In the genomic region with DNA sequence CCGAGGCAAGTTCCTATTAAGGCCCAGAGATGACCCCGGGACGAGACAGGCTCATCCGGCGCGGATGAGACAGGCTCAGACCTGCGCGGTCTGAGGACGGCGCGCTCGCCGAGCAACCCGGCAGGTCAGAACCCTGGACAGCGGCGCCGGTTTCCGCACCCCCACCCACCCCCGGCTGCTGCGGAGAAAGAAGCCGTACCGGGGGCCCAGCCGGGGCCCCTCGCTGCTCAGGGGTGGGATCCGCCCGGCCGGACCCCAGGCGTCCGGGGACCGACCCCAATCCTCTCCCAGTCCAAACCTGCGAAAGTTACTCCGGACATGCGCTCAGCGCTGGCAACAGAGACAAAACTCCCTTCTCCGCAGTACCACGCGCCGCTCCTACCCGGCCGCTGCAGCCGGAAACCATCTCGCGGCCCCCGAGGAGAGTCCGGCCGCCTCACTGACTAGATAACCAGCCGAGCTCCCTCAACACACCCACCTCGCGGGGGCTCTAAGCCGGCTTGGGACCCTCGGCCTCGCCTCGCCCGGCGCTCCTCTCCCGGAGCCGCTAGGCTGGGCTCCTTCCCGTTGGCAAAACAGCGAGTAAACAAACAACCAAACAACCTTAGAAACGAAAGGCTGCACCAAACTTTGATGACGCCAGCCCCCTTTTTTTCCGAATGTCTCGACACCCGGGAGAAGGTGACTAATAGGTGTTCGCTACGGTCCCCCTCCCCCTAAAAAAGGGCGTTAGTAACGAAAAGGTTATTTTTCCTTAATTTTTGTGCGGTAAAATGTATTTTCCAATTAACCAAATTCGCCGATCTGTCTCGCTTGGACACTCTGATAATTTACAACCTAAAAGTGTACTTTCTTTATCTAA, we compare ENCODE assay signal across 8 cellular contexts. TPM values are rescaled to one million over a fixed set of nuclear protein-coding genes. Genes with fewer than 3 reads are reported as not detected.
A peak's percentile ranks its signal among the peaks of the same experiment; 100 is the strongest.
DNase-seq lines count a peak whose midpoint lies in the region; ATAC-seq and TF ChIP-seq lines count a peak whose summit lies in the region.

No MANE protein-coding gene starts in this region.

- H3K9ac ChIP-seq in smooth muscle cell (ENCODE audit: low read depth): no peak overlapping the region

- H3K36me3 ChIP-seq in GM23338 (ENCODE audit: insufficient read depth) (no peaks in the 10 kb centered on the region), iPS DF 6.9 (ENCODE audit: control insufficient read depth, insufficient read depth, low read length) (no peaks in the 10 kb centered on the region), smooth muscle cell (ENCODE audit: low read depth) (no peaks in the 10 kb centered on the region), esophagus squamous epithelium (no peaks in the 10 kb centered on the region)

- H3K4me1 ChIP-seq in GM23338 (ENCODE audit: insufficient read depth) (peaks cover 31% of the 10 kb centered on the region), iPS DF 6.9 (ENCODE audit: control insufficient read depth, insufficient read depth, low read length) (peaks cover 1% of the 10 kb centered on the region; the same call in 1 of the 2 replicates), smooth muscle cell (ENCODE audit: low read depth) (no peaks in the 10 kb centered on the region), esophagus squamous epithelium (peaks cover 17 to 41% (median 26%) of the 10 kb centered on the region in 3 donors)

- intact Hi-C loops in esophagus squamous epithelium (cut with DNase I): no loop called here

- peaks cover 33% of the 10 kb centered on the region for H3K4me1 Mint-ChIP-seq in GM23338

- H3K4me3 ChIP-seq in AG10803 (ENCODE audit: low read length): peak overlapping the region; percentile 22
- H3K4me3 ChIP-seq in GM23338: peak overlapping the region; percentile 73
- peak overlapping the region; percentile 18 for H3K4me3 ChIP-seq in astrocyte of the cerebellum (ENCODE audit: low read depth, low read length)
- H3K4me3 ChIP-seq in iPS DF 6.9 (ENCODE audit: low read length): peak overlapping the region; percentile 13; the same call in 1 of the 2 replicates
- H3K4me3 ChIP-seq in smooth muscle cell: peak overlapping the region; percentile 42
- H3K4me3 ChIP-seq in esophagus squamous epithelium: peak overlapping the region in 2 of 4 donors; percentile 18 to 49

- TF ChIP-seq CTCF in AG10803 (conservative IDR thresholded peaks at IDR 0.05; ENCODE audit: low read length) (no peak), GM23338 (conservative IDR thresholded peaks at IDR 0.05; ENCODE audit: low read depth in 2 of 2) (no peak), astrocyte of the cerebellum (IDR thresholded peaks at IDR 0.05; ENCODE audit: low read depth, low read length, missing control alignments) (no peak), smooth muscle cell (IDR thresholded peaks at IDR 0.05; ENCODE audit: borderline replicate concordance, insufficient read depth, poor library complexity, severe bottlenecking) (no peak), esophagus squamous epithelium (IDR thresholded peaks at IDR 0.05) (no peak)

- no peaks in the 10 kb centered on the region for H3K79me2 ChIP-seq in GM23338 (replicated peaks; ENCODE audit: insufficient read depth)
- no peaks in the 10 kb centered on the region for H3K79me2 ChIP-seq in smooth muscle cell (ENCODE audit: low read depth)

- no peaks in the 10 kb centered on the region for H3K9me2 ChIP-seq in GM23338 (ENCODE audit: insufficient read depth)

- H3K9me3 Mint-ChIP-seq in GM23338: no peaks in the 10 kb centered on the region

- H3K27me3 ChIP-seq in GM23338 (ENCODE audit: insufficient read depth) (peaks cover 100% of the 10 kb centered on the region), iPS DF 6.9 (ENCODE audit: control insufficient read depth, insufficient read depth, low read length) (peaks cover 44% of the 10 kb centered on the region), smooth muscle cell (ENCODE audit: low read depth) (peaks cover 100% of the 10 kb centered on the region), esophagus squamous epithelium (peaks cover 33 to 100% (median 58%) of the 10 kb centered on the region in 4 donors)

- H3K27ac ChIP-seq in GM23338 (ENCODE audit: low read depth) (no peak overlapping the region), iPS DF 6.9 (ENCODE audit: low read length) (no peak overlapping the region), smooth muscle cell (ENCODE audit: low read depth) (no peak overlapping the region), esophagus squamous epithelium (no peak overlapping the region)

- H3K9me3 ChIP-seq in iPS DF 6.9 (ENCODE audit: control insufficient read depth, insufficient read depth, low read length): no peaks in the 10 kb centered on the region
- no peaks in the 10 kb centered on the region for H3K9me3 ChIP-seq in smooth muscle cell (replicated peaks; ENCODE audit: low read depth)
- H3K9me3 ChIP-seq in esophagus squamous epithelium: no peaks in the 10 kb centered on the region

- peak overlapping the region; percentile 85 for H2AFZ ChIP-seq in GM23338
- no peak overlapping the region for H2AFZ ChIP-seq in smooth muscle cell (ENCODE audit: low read depth)

- no peaks in the 10 kb centered on the region for H3K36me3 Mint-ChIP-seq in GM23338 (ENCODE audit: low read depth)

- peak overlapping the region; percentile 75 for H3K4me3 Mint-ChIP-seq in GM23338

- in situ Hi-C loops in astrocyte of the cerebellum (cut with HindIII; ENCODE audit: low sequenced_read_pairs): no loop called here

- peak overlapping the region; percentile 96 for H3K4me2 ChIP-seq in GM23338
- H3K4me2 ChIP-seq in smooth muscle cell: peak overlapping the region; percentile 83

- peak; percentile 67 for ATAC-seq in GM23338

- H3K27me3 Mint-ChIP-seq in GM23338 (ENCODE audit: insufficient read depth, low read depth, poor library complexity): peaks cover 77% of the 10 kb centered on the region

- H3K27ac Mint-ChIP-seq in GM23338: no peak overlapping the region

- H3F3A ChIP-seq in GM23338 (replicated peaks; ENCODE audit: low read depth) (0 out of 2 replicates have a peak, but pooled peaks cover 9% of the 10 kb centered on the region), smooth muscle cell (ENCODE audit: low read depth) (no peaks in the 10 kb centered on the region)

- DNase-seq in AG10803 (ENCODE audit: low read depth) (peak; percentile 23), GM23338 (ENCODE audit: low spot score) (peak; percentile 78), T follicular helper cell (ENCODE audit: low read depth) (peak; percentile 17), astrocyte of the cerebellum (ENCODE audit: low read depth) (no peak), iPS DF 6.9 (ENCODE audit: low read depth, low spot score) (no peak), smooth muscle cell (lab: John Stamatoyannopoulos, UW; ENCODE audit: unreplicated experiment) (peak; percentile 24), hippocampal formation (lab: John Stamatoyannopoulos, UW) (no peak), esophagus squamous epithelium (lab: John Stamatoyannopoulos, UW) (no peak)

- H4K20me1 ChIP-seq in GM23338 (replicated peaks; ENCODE audit: insufficient read depth): peaks cover 22% of the 10 kb centered on the region
- H4K20me1 ChIP-seq in smooth muscle cell (ENCODE audit: low read depth): no peaks in the 10 kb centered on the region

- TF ChIP-seq POLR2A in esophagus squamous epithelium (IDR thresholded peaks at IDR 0.05): no peak

- no CpG with 5 or more reads among the region's 72 CpGs for WGBS in iPS DF 6.9 (ENCODE audit: insufficient coverage, insufficient read length)
- 3% methylated on average over 68 of the region's 72 CpGs for WGBS in smooth muscle cell (ENCODE audit: low lambda C conversion rate)
- 5 to 18% methylated on average over 17 to 30 of the region's 72 CpGs for WGBS in esophagus squamous epithelium, 2 donors

TF ChIP-seq in GM23338, 12 proteins besides CTCF, POLR2A, EP300 and RAD21 (continues in another document):
- TF ChIP-seq EZH2 (IDR thresholded peaks at IDR 0.05; ENCODE audit: low read depth, unreplicated experiment) (peak; percentile 49), REST (IDR thresholded peaks at IDR 0.05; ENCODE audit: unreplicated experiment) (peak; percentile 87)

RNA-seq across cellular contexts. Expression of gene DRGX, which starts 2.3 kb away (rescaled TPM):
- total RNA-seq in GM23338 (2014; rRNA removed; shearing (Covaris generic)): not detected in 2 replicates
- polyA plus RNA-seq in GM23338 (2016; fragmentation: Nextera tagmentation; extraction: Ambion mirVana): not detected in 2 replicates
- not detected in 2 replicates for total RNA-seq in smooth muscle cell
- not detected in 2 replicates for polyA plus RNA-seq in smooth muscle cell
- not detected for total RNA-seq in esophagus squamous epithelium

Comparison
In these comparisons a context has a peak if more than half of its experiments do, and no peak if none do; other contexts are left out.
1. DNase-seq: peak in AG10803 (single experiment), GM23338 (single experiment), T follicular helper cell (single experiment) and smooth muscle cell (single experiment); none in astrocyte of the cerebellum (single experiment), iPS DF 6.9 (single experiment), hippocampal formation (0 of 2) and esophagus squamous epithelium (single experiment).